15 cellular contexts compared by ENCODE assay signal in the genomic region with DNA sequence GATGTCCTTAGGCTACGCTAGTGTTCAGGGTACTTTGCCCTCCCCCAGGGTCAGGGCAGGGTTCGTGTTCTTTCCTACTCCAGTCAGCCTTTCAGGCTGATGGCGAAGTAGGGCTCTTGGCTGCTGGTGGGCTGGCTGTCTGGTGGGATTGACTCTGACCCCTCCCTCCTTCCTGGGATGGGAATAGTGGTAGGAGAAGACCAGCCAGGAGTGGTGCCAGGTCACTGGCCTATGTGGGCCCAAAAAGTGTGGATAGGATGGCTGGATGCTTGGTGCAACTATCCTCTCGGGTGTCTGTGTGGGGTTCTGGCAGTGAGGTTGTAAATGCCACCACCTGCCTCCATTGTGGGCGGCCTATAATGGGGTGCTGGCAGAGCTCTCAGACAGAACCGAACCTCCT. TPM values are rescaled to one million over a fixed set of nuclear protein-coding genes. Genes with fewer than 3 reads are reported as not detected.
DNase-seq lines count a peak whose midpoint lies in the region; ATAC-seq and TF ChIP-seq lines count a peak whose summit lies in the region.
"Had no signal": no experiment of that assay in that cellular context is flagged by ENCODE, and none has a peak within 500 bp of the region (broad histone marks: within the 10 kb centered on the region; RNA-seq: fewer than 3 reads in every experiment).

No MANE protein-coding gene starts in this region.

- DNase-seq in activated naive CD8-positive, alpha-beta T cell treated with anti-CD3 and anti-CD28 coated beads, Interleukin-2, amount 50 U/mL, for 24 hours, result no peak
- DNase-seq in glutamatergic neuron (no peak), NCI-H187 (lab: John Stamatoyannopoulos, UW) (no peak), NAMALWA (ENCODE audit: low spot score) (no peak)
- no peak for DNase-seq in stimulated activated effector memory CD8-positive, alpha-beta T cell treated with anti-CD3 and anti-CD28 coated beads, Interleukin-12 subunit alpha, Interleukin-12 subunit beta, amount 100 ng/mL, for 72 hours (ENCODE audit: low spot score in 2 of 2)
- DNase-seq: 8988T; Caco-2; CD8-positive, alpha-beta memory T cell; DMS53; GF-D8; GM23248; H7 had no signal

- no peak for ATAC-seq in activated naive CD8-positive, alpha-beta T cell treated with anti-CD3 and anti-CD28 coated beads, Interleukin-2, amount 50 U/mL, for 24 hours
- ATAC-seq in stimulated activated effector memory CD8-positive, alpha-beta T cell treated with anti-CD3 and anti-CD28 coated beads, Interleukin-12 subunit alpha, Interleukin-12 subunit beta, amount 100 ng/mL, for 72 hours, result no peak
- no peak for ATAC-seq in GM19452 (IDR thresholded peaks at IDR 0.05; ENCODE audit: unreplicated experiment)

- H3K9me3 Mint-ChIP-seq in activated naive CD8-positive, alpha-beta T cell (ENCODE audit: low read depth), result peaks cover under 1% of the 10 kb centered on the region
- H3K9me3 Mint-ChIP-seq in activated naive CD8-positive, alpha-beta T cell treated with anti-CD3 and anti-CD28 coated beads, Interleukin-2, amount 50 U/mL, for 24 hours, result peaks cover under 1% of the 10 kb centered on the region
- H3K9me3 Mint-ChIP-seq in brain (peaks cover 5 to 26% (median 19%) of the 10 kb centered on the region in 5 experiments), glutamatergic neuron (ENCODE audit: unreplicated experiment) (peaks cover 1% of the 10 kb centered on the region)
- peaks cover 1% of the 10 kb centered on the region for H3K9me3 Mint-ChIP-seq in stimulated activated effector memory CD8-positive, alpha-beta T cell treated with anti-CD3 and anti-CD28 coated beads, Interleukin-12 subunit alpha, Interleukin-12 subunit beta, amount 100 ng/mL, for 72 hours

- H3K36me3 Mint-ChIP-seq in activated naive CD8-positive, alpha-beta T cell, result no peaks in the 10 kb centered on the region
- no peaks in the 10 kb centered on the region for H3K36me3 Mint-ChIP-seq in activated naive CD8-positive, alpha-beta T cell treated with anti-CD3 and anti-CD28 coated beads, Interleukin-2, amount 50 U/mL, for 24 hours (ENCODE audit: low read depth)
- peaks cover 46% of the 10 kb centered on the region for H3K36me3 Mint-ChIP-seq in brain
- peaks cover 6% of the 10 kb centered on the region for H3K36me3 Mint-ChIP-seq in glutamatergic neuron (ENCODE audit: unreplicated experiment)
- H3K36me3 Mint-ChIP-seq in stimulated activated effector memory CD8-positive, alpha-beta T cell treated with anti-CD3 and anti-CD28 coated beads, Interleukin-12 subunit alpha, Interleukin-12 subunit beta, amount 100 ng/mL, for 72 hours, result peaks cover 6% of the 10 kb centered on the region

- no peaks in the 10 kb centered on the region for H3K27me3 Mint-ChIP-seq in activated naive CD8-positive, alpha-beta T cell
- H3K27me3 Mint-ChIP-seq in activated naive CD8-positive, alpha-beta T cell treated with anti-CD3 and anti-CD28 coated beads, Interleukin-2, amount 50 U/mL, for 24 hours, result no peaks in the 10 kb centered on the region
- H3K27me3 Mint-ChIP-seq in brain (no peaks in the 10 kb centered on the region), glutamatergic neuron (ENCODE audit: unreplicated experiment) (peaks cover 9% of the 10 kb centered on the region)
- H3K27me3 Mint-ChIP-seq: CD8-positive, alpha-beta memory T cell had no signal

- no peak for TF ChIP-seq CTCF in brain (conservative IDR thresholded peaks at IDR 0.05)
- no peak for TF ChIP-seq CTCF in glutamatergic neuron (IDR thresholded peaks at IDR 0.05; ENCODE audit: partially characterized antibody, unreplicated experiment)

- peaks cover 17% of the 10 kb centered on the region for H3K4me1 Mint-ChIP-seq in activated naive CD8-positive, alpha-beta T cell (ENCODE audit: low read depth)
- peaks cover 3% of the 10 kb centered on the region for H3K4me1 Mint-ChIP-seq in activated naive CD8-positive, alpha-beta T cell treated with anti-CD3 and anti-CD28 coated beads, Interleukin-2, amount 50 U/mL, for 24 hours
- H3K4me1 Mint-ChIP-seq in brain (peaks cover 25% of the 10 kb centered on the region), glutamatergic neuron (ENCODE audit: low read depth, unreplicated experiment) (peaks cover 23% of the 10 kb centered on the region)
- peaks cover 34% of the 10 kb centered on the region for H3K4me1 Mint-ChIP-seq in stimulated activated effector memory CD8-positive, alpha-beta T cell treated with anti-CD3 and anti-CD28 coated beads, Interleukin-12 subunit alpha, Interleukin-12 subunit beta, amount 100 ng/mL, for 72 hours

- H3K4me3 Mint-ChIP-seq in activated naive CD8-positive, alpha-beta T cell, result no peak overlapping the region
- no peak overlapping the region for H3K4me3 Mint-ChIP-seq in activated naive CD8-positive, alpha-beta T cell treated with anti-CD3 and anti-CD28 coated beads, Interleukin-2, amount 50 U/mL, for 24 hours
- H3K4me3 Mint-ChIP-seq in brain (no peak overlapping the region), glutamatergic neuron (ENCODE audit: unreplicated experiment) (no peak overlapping the region)
- H3K4me3 Mint-ChIP-seq in stimulated activated effector memory CD8-positive, alpha-beta T cell treated with anti-CD3 and anti-CD28 coated beads, Interleukin-12 subunit alpha, Interleukin-12 subunit beta, amount 100 ng/mL, for 72 hours, result no peak overlapping the region
- H3K4me3 Mint-ChIP-seq: CD8-positive, alpha-beta memory T cell had no signal

- H3K27ac Mint-ChIP-seq in activated naive CD8-positive, alpha-beta T cell, result peak overlapping the region; percentile 16
- H3K27ac Mint-ChIP-seq in activated naive CD8-positive, alpha-beta T cell treated with anti-CD3 and anti-CD28 coated beads, Interleukin-2, amount 50 U/mL, for 24 hours, result no peak overlapping the region
- H3K27ac Mint-ChIP-seq in brain, result peak overlapping the region in 3 of 5 experiments; percentile 3 to 61 (median 51)
- H3K27ac Mint-ChIP-seq in glutamatergic neuron (ENCODE audit: unreplicated experiment), result peak overlapping the region; percentile 28
- H3K27ac Mint-ChIP-seq in stimulated activated effector memory CD8-positive, alpha-beta T cell treated with anti-CD3 and anti-CD28 coated beads, Interleukin-12 subunit alpha, Interleukin-12 subunit beta, amount 100 ng/mL, for 72 hours, result peak overlapping the region; percentile 24

RNA-seq across cellular contexts. Expression of a gene that starts 20.4 kb away (rescaled TPM):
- 8.3 TPM for polyA plus RNA-seq in brain (ENCODE audit: insufficient read depth, low read depth, low replicate concordance)
- total RNA-seq in glutamatergic neuron (ENCODE audit: unreplicated experiment), result 20.9 TPM

RNA-seq across cellular contexts. Expression of a gene that starts 22.0 kb away (rescaled TPM):
- polyA plus RNA-seq in brain (ENCODE audit: insufficient read depth, low read depth, low replicate concordance), result 1.8 TPM
- 122 TPM for total RNA-seq in glutamatergic neuron (ENCODE audit: unreplicated experiment)
